ENCODE assay signal across 8 cellular contexts in the genomic region with DNA sequence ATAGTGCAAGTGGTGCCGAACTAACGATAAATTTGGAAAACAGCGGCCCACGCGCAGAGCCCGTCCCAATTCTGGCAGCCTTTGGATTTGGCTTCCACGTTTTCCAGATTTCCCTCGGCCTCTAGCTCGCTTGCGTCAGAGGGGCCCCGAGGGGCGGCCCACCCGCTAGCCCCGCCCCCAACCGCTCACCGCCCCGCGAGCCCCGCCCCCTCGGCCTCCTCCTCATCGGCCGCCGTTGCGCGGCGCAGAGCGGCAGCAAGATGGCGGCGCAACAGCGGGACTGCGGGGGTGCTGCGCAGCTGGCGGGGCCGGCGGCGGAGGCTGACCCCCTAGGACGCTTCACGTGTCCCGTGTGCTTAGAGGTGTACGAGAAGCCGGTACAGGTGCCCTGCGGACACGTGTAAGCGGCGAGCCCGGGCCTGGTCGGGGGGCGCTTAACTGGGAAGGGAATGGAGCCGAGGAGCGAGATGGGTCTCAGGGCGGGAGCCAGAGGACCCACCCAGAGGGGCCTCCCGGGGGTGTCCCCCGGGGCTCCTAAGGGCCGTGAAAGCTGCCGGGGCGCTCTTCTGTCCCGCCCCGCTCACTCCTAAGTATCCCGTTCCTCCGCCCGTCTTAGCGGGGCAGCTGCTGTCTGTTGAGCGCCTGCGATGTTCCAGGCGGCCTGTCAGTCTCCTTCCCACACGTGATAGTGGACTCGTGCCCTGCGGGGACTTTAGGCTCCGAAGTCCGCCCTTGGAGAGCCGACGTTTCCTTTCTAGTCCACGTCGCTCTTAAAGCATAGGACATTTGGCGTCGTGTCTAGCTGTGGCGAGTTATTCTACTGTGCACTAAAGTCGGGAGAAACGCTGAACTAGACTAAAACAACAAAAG. TPM values are rescaled to one million over a fixed set of nuclear protein-coding genes. Genes with fewer than 3 reads are reported as not detected.
DNase-seq lines count a peak whose midpoint lies in the region; ATAC-seq and TF ChIP-seq lines count a peak whose summit lies in the region.

A gene with protein sequence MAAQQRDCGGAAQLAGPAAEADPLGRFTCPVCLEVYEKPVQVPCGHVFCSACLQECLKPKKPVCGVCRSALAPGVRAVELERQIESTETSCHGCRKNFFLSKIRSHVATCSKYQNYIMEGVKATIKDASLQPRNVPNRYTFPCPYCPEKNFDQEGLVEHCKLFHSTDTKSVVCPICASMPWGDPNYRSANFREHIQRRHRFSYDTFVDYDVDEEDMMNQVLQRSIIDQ (plus strand): TSS at position 245 of the 870 bp plus-strand sequence. CDS start 16 bp downstream, at position 261.

- no peaks in the 10 kb centered on the region for H3K9me3 Mint-ChIP-seq in activated CD4-positive, alpha-beta T cell treated with anti-CD3 and anti-CD28 coated beads for 36 hours (ENCODE audit: low read depth)
- no peaks in the 10 kb centered on the region for H3K9me3 Mint-ChIP-seq in chondrocyte (ENCODE audit: low read depth)

- peaks cover 19% of the 10 kb centered on the region for H3K36me3 Mint-ChIP-seq in activated CD4-positive, alpha-beta T cell treated with anti-CD3 and anti-CD28 coated beads for 36 hours (ENCODE audit: low read depth)
- peaks cover 3% of the 10 kb centered on the region for H3K36me3 Mint-ChIP-seq in chondrocyte (ENCODE audit: low read depth)

- H3K27ac Mint-ChIP-seq in activated CD4-positive, alpha-beta T cell treated with anti-CD3 and anti-CD28 coated beads for 36 hours = peak within 1 kb of the TSS; percentile 85
- H3K27ac Mint-ChIP-seq in chondrocyte (ENCODE audit: unreplicated experiment) = peak within 1 kb of the TSS; percentile 91

- peak; percentile 81 for ATAC-seq in GM18868 (IDR thresholded peaks at IDR 0.05; ENCODE audit: unreplicated experiment)
- peak; percentile 77 for ATAC-seq in HG03175 (IDR thresholded peaks at IDR 0.05; ENCODE audit: unreplicated experiment)
- ATAC-seq in activated CD4-positive, alpha-beta T cell treated with anti-CD3 and anti-CD28 coated beads for 36 hours = peak; percentile 93

- POLR2A ChIA-PET in activated CD4-positive, alpha-beta T cell treated with anti-CD3 and anti-CD28 coated beads for 36 hours (lab: Charles Lee) = interaction anchor here (0.7 kb wide), 1 partner anchor 21 kb away, joined by 5 read pairs; a partner anchor contains a TSS

- peak; percentile 86 for DNase-seq in ACHN
- DNase-seq in NCI-H510A treated with DMSO at 0.1 percent for 48 hours (lab: John Stamatoyannopoulos, UW) = peak; percentile 88
- peak; percentile 96 for DNase-seq in activated CD4-positive, alpha-beta T cell treated with anti-CD3 and anti-CD28 coated beads for 36 hours
- peak; percentile 92 for DNase-seq in chondrocyte (ENCODE audit: low spot score)
- DNase-seq in kidney epithelial cell (ENCODE audit: low read depth) = no peak
- peak; percentile 94 for DNase-seq in stimulated activated CD4-positive, alpha-beta T cell treated with anti-CD3 and anti-CD28 coated beads, Interleukin-15, amount 100 ng/mL, for 24 hours

- H3K4me3 ChIP-seq in kidney epithelial cell (ENCODE audit: low read depth, low read length) = peak within 1 kb of the TSS; percentile 82

- peaks cover 41% of the 10 kb centered on the region for H3K4me1 Mint-ChIP-seq in activated CD4-positive, alpha-beta T cell treated with anti-CD3 and anti-CD28 coated beads for 36 hours
- H3K4me1 Mint-ChIP-seq in chondrocyte (ENCODE audit: low read depth) = peaks cover 32% of the 10 kb centered on the region

- CTCF ChIA-PET in activated CD4-positive, alpha-beta T cell treated with anti-CD3 and anti-CD28 coated beads for 36 hours (lab: Charles Lee) = interaction anchor here (0.6 to 2.1 kb wide), 10 partner anchors 8 to 415 kb away, joined by 3 to 8 read pairs (median 4); a partner anchor contains a TSS

- intact Hi-C loops in activated CD4-positive, alpha-beta T cell treated with anti-CD3 and anti-CD28 coated beads for 36 hours (cut with DNase I, micrococcal nuclease) = loop anchor here (1.0 to 10.0 kb wide), 6 partner anchors 15 to 772 kb away; a partner anchor contains a TSS

- TF ChIP-seq CTCF in chondrocyte (IDR thresholded peaks at IDR 0.05) (peak; percentile 43), kidney epithelial cell (IDR thresholded peaks at IDR 0.05; ENCODE audit: insufficient read depth, low read length, poor library complexity, severe bottlenecking) (no peak)

- in situ Hi-C loops in ACHN (cut with HindIII; ENCODE audit: low pct_ligation_motif_present, low pct_unique_long_range_greater_than_20kb, low sequenced_read_pairs) = no loop called here

- no peaks in the 10 kb centered on the region for H3K36me3 ChIP-seq in kidney epithelial cell (ENCODE audit: control insufficient read depth, insufficient read depth, low read length)

- peak within 1 kb of the TSS; percentile 85 for H3K4me3 Mint-ChIP-seq in activated CD4-positive, alpha-beta T cell treated with anti-CD3 and anti-CD28 coated beads for 36 hours
- H3K4me3 Mint-ChIP-seq in chondrocyte (ENCODE audit: unreplicated experiment) = peak within 1 kb of the TSS; percentile 89

- H3K27me3 ChIP-seq in kidney epithelial cell (ENCODE audit: control insufficient read depth, insufficient read depth, low read length) = no peaks in the 10 kb centered on the region

- no peaks in the 10 kb centered on the region for H3K27me3 Mint-ChIP-seq in activated CD4-positive, alpha-beta T cell treated with anti-CD3 and anti-CD28 coated beads for 36 hours
- H3K27me3 Mint-ChIP-seq in chondrocyte (ENCODE audit: low read depth) = no peaks in the 10 kb centered on the region

RNA-seq across cellular contexts. Expression of the gene that starts here (rescaled TPM):
- total RNA-seq in activated CD4-positive, alpha-beta T cell treated with anti-CD3 and anti-CD28 coated beads for 36 hours = 10 to 100 TPM; 47.5 to 66.6 TPM
- total RNA-seq in chondrocyte (45.4 to 49.5 TPM (median 46.2 TPM) in 3 replicates), kidney epithelial cell (138 and 216 TPM in 2 replicates)
